1 cellular context compared by ENCODE assay signal in genomic region chr1:40844887-40845878, GRCh38.
TF ChIP-seq lines count a peak whose summit lies in the region.

No MANE protein-coding gene starts in this region.

TF ChIP-seq in HEK293, 187 proteins besides CTCF, POLR2A, EP300 and RAD21 (continued from another document):
- TF ChIP-seq ZSCAN16 (tag by site-specific recombination; IDR thresholded peaks at IDR 0.05) (0 out of 2 replicates have a peak, but pooled peaks have one; percentile 28), EGR2 (tag by site-specific recombination; IDR thresholded peaks at IDR 0.05; ENCODE audit: low read depth) (peak; percentile 65; the same call in 1 of the 2 replicates)
TF ChIP-seq in HEK293: peak in this region for 4.
